Comparison of ENCODE assay signal across 26 cellular contexts in the genomic region with DNA sequence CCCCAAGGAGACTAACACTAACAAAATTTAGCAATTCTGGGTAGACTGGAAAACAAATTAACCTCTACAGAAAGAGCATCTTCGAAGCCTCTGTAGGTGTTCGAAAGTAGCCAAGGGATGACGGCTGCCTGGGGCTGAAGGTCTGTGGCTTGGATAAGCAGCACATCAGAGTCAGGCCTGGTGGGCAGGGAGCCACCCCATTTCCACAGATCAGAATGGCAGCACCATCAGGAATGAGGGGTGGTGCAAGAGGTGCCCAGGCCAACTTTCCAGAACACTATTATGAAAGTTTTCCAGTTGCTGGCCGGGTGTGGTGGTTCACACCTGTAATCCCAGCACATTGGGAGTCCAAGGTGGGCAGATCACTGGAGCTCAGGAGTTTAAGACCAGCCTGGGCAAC.
"Had no signal": no experiment of that assay in that cellular context is flagged by ENCODE, and none has a peak within 500 bp of the region (broad histone marks: within the 10 kb centered on the region; RNA-seq: fewer than 3 reads in every experiment).

No MANE protein-coding gene starts in this region.

- H3K36me3 ChIP-seq: left lung, ovary, spleen, thyroid gland, transverse colon, vagina had no signal

- H3K27ac Mint-ChIP-seq: mesothelial cell of epicardium; naive B cell; natural killer cell; nephron progenitor cell; progenitor cell of endocrine pancreas; stimulated activated effector memory CD8-positive, alpha-beta T cell treated with anti-CD3 and anti-CD28 coated beads, Interleukin-12 subunit alpha, Interleukin-12 subunit beta, amount 100 ng/mL, for 72 hours; stimulated activated naive CD8-positive, alpha-beta T cell treated with anti-CD3 and anti-CD28 coated beads, Interleukin-15, Interleukin-2, amounts not matched to agents 100 ng/mL and 50 ng/mL, for 24 hours had no signal

- DNase-seq: islet precursor cell; left cardiac atrium; left lung; mesendoderm; naive B cell; natural killer cell; nephron progenitor cell; ovary; retina; right cardiac atrium; sigmoid colon; small intestine; spleen; stimulated activated CD4-positive, alpha-beta T cell treated with anti-CD3 and anti-CD28 coated beads, Interleukin-4, amount 100 ng/mL, for 24 hours; stimulated activated naive CD4-positive, alpha-beta T cell; testis; thyroid gland; transverse colon; upper lobe of left lung had no signal

- H3K4me2 ChIP-seq: hepatocyte had no signal

- H3K9me3 ChIP-seq: left lung, ovary, sigmoid colon, spleen, testis, thyroid gland, transverse colon, upper lobe of left lung, vagina had no signal

- H3K27me3 ChIP-seq: hepatocyte, left lung, ovary, sigmoid colon, spleen, testis, thyroid gland, transverse colon, upper lobe of left lung, vagina had no signal

- FAIRE-seq: small intestine had no signal

- ATAC-seq: left cardiac atrium; left lung; natural killer cell; right cardiac atrium; stimulated activated effector memory CD8-positive, alpha-beta T cell treated with anti-CD3 and anti-CD28 coated beads, Interleukin-12 subunit alpha, Interleukin-12 subunit beta, amount 100 ng/mL, for 72 hours had no signal

- H3K36me3 Mint-ChIP-seq: naive B cell; natural killer cell; stimulated activated effector memory CD8-positive, alpha-beta T cell treated with anti-CD3 and anti-CD28 coated beads, Interleukin-12 subunit alpha, Interleukin-12 subunit beta, amount 100 ng/mL, for 72 hours had no signal

- H3K4me3 ChIP-seq: hepatocyte, left lung, lung, ovary, sigmoid colon, spleen, testis, thyroid gland, transverse colon, upper lobe of left lung, vagina had no signal

- H3K4me3 Mint-ChIP-seq: mesothelial cell of epicardium; naive B cell; natural killer cell; nephron progenitor cell; stimulated activated effector memory CD8-positive, alpha-beta T cell treated with anti-CD3 and anti-CD28 coated beads, Interleukin-12 subunit alpha, Interleukin-12 subunit beta, amount 100 ng/mL, for 72 hours; stimulated activated naive CD8-positive, alpha-beta T cell treated with anti-CD3 and anti-CD28 coated beads, Interleukin-15, Interleukin-2, amounts not matched to agents 100 ng/mL and 50 ng/mL, for 24 hours had no signal

- H3K27me3 Mint-ChIP-seq: naive B cell; progenitor cell of endocrine pancreas; stimulated activated naive CD8-positive, alpha-beta T cell treated with anti-CD3 and anti-CD28 coated beads, Interleukin-15, Interleukin-2, amounts not matched to agents 100 ng/mL and 50 ng/mL, for 24 hours had no signal

- H3K79me2 ChIP-seq: hepatocyte had no signal

- H3K27ac ChIP-seq: hepatocyte, left lung, ovary, sigmoid colon, spleen, testis, thyroid gland, transverse colon, upper lobe of left lung, vagina had no signal

- H2AFZ ChIP-seq: hepatocyte had no signal

- H3K9me3 Mint-ChIP-seq: mesothelial cell of epicardium; naive B cell; natural killer cell; nephron progenitor cell; stimulated activated effector memory CD8-positive, alpha-beta T cell treated with anti-CD3 and anti-CD28 coated beads, Interleukin-12 subunit alpha, Interleukin-12 subunit beta, amount 100 ng/mL, for 72 hours; stimulated activated naive CD8-positive, alpha-beta T cell treated with anti-CD3 and anti-CD28 coated beads, Interleukin-15, Interleukin-2, amounts not matched to agents 100 ng/mL and 50 ng/mL, for 24 hours had no signal

- H3K4me1 Mint-ChIP-seq: naive B cell; natural killer cell; stimulated activated effector memory CD8-positive, alpha-beta T cell treated with anti-CD3 and anti-CD28 coated beads, Interleukin-12 subunit alpha, Interleukin-12 subunit beta, amount 100 ng/mL, for 72 hours had no signal

- H3K4me1 ChIP-seq: left lung, spleen, thyroid gland, transverse colon, upper lobe of left lung, vagina had no signal
